Comparison of ENCODE assay signal across 17 cellular contexts in genomic region chr3:145798691-145799550, GRCh38.
DNase-seq lines count a peak whose midpoint lies in the region; ATAC-seq and TF ChIP-seq lines count a peak whose summit lies in the region.
"Had no signal": no experiment of that assay in that cellular context is flagged by ENCODE, and none has a peak within 500 bp of the region (broad histone marks: within the 10 kb centered on the region; RNA-seq: fewer than 3 reads in every experiment).

No MANE protein-coding gene starts in this region.

- no TSS peak for BruUV-seq in PC-9 (replicated peaks; lab: Mats Ljungman, UMichigan)

- H3K27ac ChIP-seq in PC-9 (no peak overlapping the region), right lobe of liver (no peak overlapping the region)
- H3K27ac ChIP-seq: pancreas, uterus had no signal

- no peak for ATAC-seq in naive thymus-derived CD8-positive, alpha-beta T cell
- ATAC-seq in HG03520 (IDR thresholded peaks at IDR 0.05; ENCODE audit: unreplicated experiment) (no peak), right lobe of liver (no peak)
- ATAC-seq: Panc1; stimulated activated naive CD8-positive, alpha-beta T cell treated with anti-CD3 and anti-CD28 coated beads, Interleukin-15, amount 100 ng/mL, for 72 hours had no signal

- no peaks in the 10 kb centered on the region for H3K9me2 ChIP-seq in PC-9 (ENCODE audit: insufficient read depth)

- H3K27me3 Mint-ChIP-seq in naive thymus-derived CD8-positive, alpha-beta T cell, result no peaks in the 10 kb centered on the region
- H3K27me3 Mint-ChIP-seq: stimulated activated naive CD8-positive, alpha-beta T cell treated with anti-CD3 and anti-CD28 coated beads, Interleukin-15, amount 100 ng/mL, for 72 hours had no signal

- peak; percentile 1 for DNase-seq in BJ (ENCODE audit: low read depth)
- no peak for DNase-seq in PC-9
- peak; percentile 21 for DNase-seq in fibroblast of mammary gland (ENCODE audit: low read depth)
- DNase-seq in retina, result peak; percentile 26
- no peak for DNase-seq in naive thymus-derived CD8-positive, alpha-beta T cell
- DNase-seq in right lobe of liver, result no peak
- no peak for DNase-seq in DMS 273 (lab: John Stamatoyannopoulos, UW; ENCODE audit: unreplicated experiment)
- DNase-seq: activated CD4-positive, alpha-beta T cell treated with anti-CD3 and anti-CD28 coated beads, Interleukin-2, amount 50 U/mL, for 48 hours; amniotic stem cell; BE2C; DMS53; NCI-H1417 treated with DMSO at 0.1 percent for 48 hours; stimulated activated naive CD8-positive, alpha-beta T cell treated with anti-CD3 and anti-CD28 coated beads, Interleukin-15, amount 100 ng/mL, for 72 hours; uterus had no signal

- H3K9me3 Mint-ChIP-seq in naive thymus-derived CD8-positive, alpha-beta T cell, result peaks cover 0 to 15% (median 4%) of the 10 kb centered on the region in 9 donors

- H3F3A ChIP-seq in PC-9 (ENCODE audit: insufficient read depth, low read depth), result no peaks in the 10 kb centered on the region

- POLR2A ChIA-PET in BJ (lab: Charles Lee), result no interaction called here
- POLR2A ChIA-PET in PC-9 (lab: Charles Lee; ENCODE audit: unreplicated experiment), result no interaction called here
- POLR2A ChIA-PET in naive thymus-derived CD8-positive, alpha-beta T cell (lab: Charles Lee), result no interaction called here

- CTCF ChIA-PET in BJ (lab: Yijun Ruan, JAX), result interaction anchor here (0.5 to 1.3 kb wide), 3 partner anchors 11 to 228 kb away, joined by 3 to 4 read pairs (median 3); no protein-coding TSS in a partner anchor
- CTCF ChIA-PET in PC-9 (lab: Charles Lee), result no interaction called here

- TF ChIP-seq POLR2A in right lobe of liver (IDR thresholded peaks at IDR 0.05), result no peak

- no peaks in the 10 kb centered on the region for H3K79me2 ChIP-seq in PC-9 (ENCODE audit: low read depth)

- H4K20me1 ChIP-seq in PC-9 (ENCODE audit: insufficient read depth), result no peaks in the 10 kb centered on the region

- H3K27me3 ChIP-seq in BJ (ENCODE audit: control insufficient read depth, insufficient read depth, low read length) (no peaks in the 10 kb centered on the region), PC-9 (ENCODE audit: insufficient read depth, low read depth) (no peaks in the 10 kb centered on the region), right lobe of liver (no peaks in the 10 kb centered on the region)
- H3K27me3 ChIP-seq: BE2C, pancreas, uterus had no signal

- 0 out of 2 replicates have a peak overlapping the region, but pooled peaks have one; percentile 16 for H2AFZ ChIP-seq in PC-9

- H3K36me3 ChIP-seq in BJ (ENCODE audit: control insufficient read depth, insufficient read depth, low read length) (no peaks in the 10 kb centered on the region), PC-9 (ENCODE audit: low read depth) (no peaks in the 10 kb centered on the region), right lobe of liver (no peaks in the 10 kb centered on the region)
- H3K36me3 ChIP-seq: BE2C, pancreas, uterus had no signal

- 71% methylated on average over 9 of the region's 9 CpGs for WGBS in right lobe of liver (ENCODE audit: insufficient coverage, low coverage, low lambda C conversion rate, missing lambda C conversion rate)

- H3K27ac Mint-ChIP-seq in naive thymus-derived CD8-positive, alpha-beta T cell, result no peak overlapping the region

- H3K4me2 ChIP-seq in PC-9, result no peak overlapping the region

- intact Hi-C loops in PC-9 (cut with micrococcal nuclease; ENCODE audit: unreplicated experiment), result loop anchor here (10.0 kb wide), 1 partner anchor 776 kb away; no protein-coding TSS in a partner anchor
- intact Hi-C loops in right lobe of liver (cut with DNase I), result no loop called here

- H3K4me3 ChIP-seq in BJ (ENCODE audit: low read depth, low read length) (no peak overlapping the region), PC-9 (no peak overlapping the region), fibroblast of mammary gland (ENCODE audit: control insufficient read depth, low read depth, low read length) (no peak overlapping the region), right lobe of liver (no peak overlapping the region)
- H3K4me3 ChIP-seq: pancreas, uterus had no signal

- no peak overlapping the region for H3K4me3 Mint-ChIP-seq in naive thymus-derived CD8-positive, alpha-beta T cell
- H3K4me3 Mint-ChIP-seq: stimulated activated naive CD8-positive, alpha-beta T cell treated with anti-CD3 and anti-CD28 coated beads, Interleukin-15, amount 100 ng/mL, for 72 hours had no signal

- H3K36me3 Mint-ChIP-seq in naive thymus-derived CD8-positive, alpha-beta T cell, result no peaks in the 10 kb centered on the region

- no peaks in the 10 kb centered on the region for H3K4me1 ChIP-seq in PC-9 (replicated peaks; ENCODE audit: insufficient read depth)
- no peaks in the 10 kb centered on the region for H3K4me1 ChIP-seq in right lobe of liver
- H3K4me1 ChIP-seq: BE2C, pancreas, uterus had no signal

- no peak for TF ChIP-seq CTCF in BJ (IDR thresholded peaks at IDR 0.05; ENCODE audit: insufficient read depth, low read depth, low read length)
- TF ChIP-seq CTCF in PC-9 (conservative IDR thresholded peaks at IDR 0.05), result no peak
- no peak for TF ChIP-seq CTCF in fibroblast of mammary gland (conservative IDR thresholded peaks at IDR 0.05; ENCODE audit: control insufficient read depth, insufficient read depth, low read depth, low read length)
- TF ChIP-seq CTCF in right lobe of liver (IDR thresholded peaks at IDR 0.05), result no peak

- H3K9me3 ChIP-seq in PC-9 (ENCODE audit: insufficient read depth, low read depth), result no peaks in the 10 kb centered on the region
- no peaks in the 10 kb centered on the region for H3K9me3 ChIP-seq in right lobe of liver
- H3K9me3 ChIP-seq: BE2C, pancreas, uterus had no signal

- no peaks in the 10 kb centered on the region for H3K4me1 Mint-ChIP-seq in naive thymus-derived CD8-positive, alpha-beta T cell
- H3K4me1 Mint-ChIP-seq: stimulated activated naive CD8-positive, alpha-beta T cell treated with anti-CD3 and anti-CD28 coated beads, Interleukin-15, amount 100 ng/mL, for 72 hours had no signal

Comparison
In these comparisons a context has a peak if more than half of its experiments do, and no peak if none do; other contexts are left out.
1. DNase-seq: peak in BJ (single experiment), fibroblast of mammary gland (single experiment) and retina (single experiment); none in PC-9 (0 of 2), naive thymus-derived CD8-positive, alpha-beta T cell (0 of 10), right lobe of liver (0 of 3) and DMS 273 (single experiment).